20 cellular contexts compared by ENCODE assay signal in the genomic region with DNA sequence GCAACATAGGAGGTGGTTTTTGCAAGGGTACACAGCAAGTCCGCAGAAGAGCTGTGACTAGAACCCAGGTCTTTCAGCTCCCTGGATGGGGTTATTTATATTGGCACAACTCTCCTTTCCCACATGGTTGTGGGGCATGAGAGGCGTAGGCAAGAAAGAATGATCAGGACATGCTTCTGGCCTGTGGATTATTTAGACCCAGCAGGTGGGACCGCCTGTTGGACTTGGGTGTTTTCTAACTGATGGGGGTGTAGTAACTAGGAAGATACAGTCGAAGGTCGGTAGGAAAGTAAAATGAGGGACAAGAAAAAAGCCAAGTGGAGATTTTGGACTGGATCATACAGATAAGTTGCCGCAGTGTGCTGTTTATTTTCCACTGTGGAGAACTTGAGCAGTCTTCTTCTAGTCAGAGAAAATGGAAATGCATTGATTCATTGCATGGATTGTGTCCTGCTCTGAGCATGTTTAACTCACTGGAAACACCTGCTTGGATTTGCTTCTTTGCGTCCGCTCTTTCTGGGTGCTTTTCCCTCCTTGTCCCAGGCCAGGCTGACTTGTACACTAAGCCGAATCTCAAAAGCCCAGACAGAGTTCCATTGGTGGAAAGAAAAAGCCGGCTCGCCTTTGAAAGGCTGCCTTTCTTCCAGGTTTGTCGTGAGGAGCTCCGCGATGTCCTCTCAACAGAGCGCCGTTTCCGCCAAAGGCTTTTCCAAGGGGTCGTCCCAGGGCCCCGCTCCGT. TPM values are rescaled to one million over a fixed set of nuclear protein-coding genes. Genes with fewer than 3 reads are reported as not detected.
A peak's percentile ranks its signal among the peaks of the same experiment; 100 is the strongest.
DNase-seq lines count a peak whose midpoint lies in the region; ATAC-seq and TF ChIP-seq lines count a peak whose summit lies in the region.
"Had no signal": no experiment of that assay in that cellular context is flagged by ENCODE, and none has a peak within 500 bp of the region (broad histone marks: within the 10 kb centered on the region; RNA-seq: fewer than 3 reads in every experiment).

No MANE protein-coding gene starts in this region.

- H4K20me1 ChIP-seq in GM23248 (ENCODE audit: insufficient read depth) = no peaks in the 10 kb centered on the region
- H4K20me1 ChIP-seq: BLaER1 had no signal

- peaks cover 7% of the 10 kb centered on the region for H3K27me3 Mint-ChIP-seq in nephron progenitor cell (ENCODE audit: low read depth, poor library complexity)

- 26 to 42% methylated on average over 11 to 20 of the region's 20 CpGs for WGBS in GM23248 (ENCODE audit: low coverage in 1 of 2, low lambda C conversion rate in 2 of 2, missing lambda C conversion rate in 2 of 2), 2 experiments
- 24 to 34% (median 28%) methylated on average over 16 to 20 of the region's 20 CpGs for WGBS in stomach, 5 donors
- 19 to 23% methylated on average over 20 of the region's 20 CpGs for WGBS in aorta, 2 donors

- H3K4me1 ChIP-seq in GM23248 (ENCODE audit: insufficient read depth) (peaks cover 21% of the 10 kb centered on the region), stomach (peaks cover 0 to 12% (median 8%) of the 10 kb centered on the region in 4 donors), aorta (ENCODE audit: control insufficient read depth in 1 of 2, insufficient read depth in 2 of 2, low read length in 2 of 2) (no peaks in the 10 kb centered on the region)
- H3K4me1 ChIP-seq: BLaER1 had no signal

- in situ Hi-C loops in GM23248 (cut with MboI) = no loop called here

- H3K4me3 Mint-ChIP-seq in nephron progenitor cell = no peak overlapping the region
- H3K4me3 Mint-ChIP-seq: activated CD4-positive, alpha-beta T cell treated with anti-CD3 and anti-CD28 coated beads, Interleukin-2, amount 10 ng/mL, durations not matched to agents 24 days and 14 days; nephron had no signal

- ATAC-seq in SK-N-SH treated with all-trans-retinoic acid at 6 μM for 48 hours = peak; percentile 53
- ATAC-seq in aorta (ENCODE audit: low FRiP score) = no peak
- ATAC-seq: HCT116 had no signal

- no peaks in the 10 kb centered on the region for H3K9me2 ChIP-seq in GM23248 (ENCODE audit: insufficient read depth)

- H3K36me3 Mint-ChIP-seq in nephron progenitor cell (ENCODE audit: low read depth) = no peaks in the 10 kb centered on the region

- H3K9me3 Mint-ChIP-seq in nephron progenitor cell = peaks cover 73% of the 10 kb centered on the region
- H3K9me3 Mint-ChIP-seq: activated CD4-positive, alpha-beta T cell treated with anti-CD3 and anti-CD28 coated beads, Interleukin-2, amount 10 ng/mL, durations not matched to agents 24 days and 14 days had no signal

- no peak overlapping the region for H3K27ac ChIP-seq in GM23248
- H3K27ac ChIP-seq in stomach = no peak overlapping the region
- no peak overlapping the region for H3K27ac ChIP-seq in aorta (ENCODE audit: low read depth in 1 of 2, low read length in 2 of 2)
- H3K27ac ChIP-seq: BLaER1, SK-N-MC had no signal

- H3K36me3 ChIP-seq in GM23248 (ENCODE audit: low read depth) (no peaks in the 10 kb centered on the region), stomach (no peaks in the 10 kb centered on the region), aorta (ENCODE audit: control insufficient read depth in 1 of 2, insufficient read depth in 2 of 2, low read length in 1 of 2) (no peaks in the 10 kb centered on the region)
- H3K36me3 ChIP-seq: BLaER1 had no signal

- no peak for TF ChIP-seq POLR2A in stomach (IDR thresholded peaks at IDR 0.05)

- TF ChIP-seq EP300 in stomach (IDR thresholded peaks at IDR 0.05) = no peak

- H3K27me3 ChIP-seq in GM23248 (replicated peaks; ENCODE audit: insufficient read depth) (peaks cover 19% of the 10 kb centered on the region; the same call in 1 of the 2 replicates), stomach (peaks cover 3 to 74% (median 43%) of the 10 kb centered on the region in 3 donors), aorta (ENCODE audit: control insufficient read depth in 1 of 2, insufficient read depth in 2 of 2, low read length in 1 of 2) (peaks cover 0 to 1% of the 10 kb centered on the region in 2 donors)
- H3K27me3 ChIP-seq: BLaER1 had no signal

- no peak for TF ChIP-seq CTCF in stomach (IDR thresholded peaks at IDR 0.05)
- no peak for TF ChIP-seq CTCF in nephron progenitor cell (IDR thresholded peaks at IDR 0.05)

- H3K9ac ChIP-seq in GM23248 = peak overlapping the region; percentile 46
- H3K9ac ChIP-seq: BLaER1 had no signal

- DNase-seq in GM23248 (peak; percentile 28), stomach (no peak), aorta (no peak), NCI-H2029 treated with DMSO at 0.1 percent for 48 hours (lab: John Stamatoyannopoulos, UW) (no peak), nephron progenitor cell (no peak)
- DNase-seq: activated CD4-positive, alpha-beta T cell treated with anti-CD3 and anti-CD28 coated beads, Interleukin-2, amount 10 ng/mL, durations not matched to agents 24 days and 14 days; activated naive CD4-positive, alpha-beta T cell treated with anti-CD3 and anti-CD28 coated beads, Interleukin-2, amount 50 U/mL, for 16 hours; DMS153; MV-4-11; NCI-H526; OCI-M1 had no signal

- no peaks in the 10 kb centered on the region for H3K4me1 Mint-ChIP-seq in nephron progenitor cell
- H3K4me1 Mint-ChIP-seq: activated CD4-positive, alpha-beta T cell treated with anti-CD3 and anti-CD28 coated beads, Interleukin-2, amount 10 ng/mL, durations not matched to agents 24 days and 14 days; nephron had no signal

- no peaks in the 10 kb centered on the region for H3K79me2 ChIP-seq in GM23248 (ENCODE audit: insufficient read depth)

- H3K27ac Mint-ChIP-seq in nephron progenitor cell = no peak overlapping the region
- H3K27ac Mint-ChIP-seq: activated CD4-positive, alpha-beta T cell treated with anti-CD3 and anti-CD28 coated beads, Interleukin-2, amount 10 ng/mL, durations not matched to agents 24 days and 14 days; nephron had no signal

- H3K9me3 ChIP-seq in GM23248 (ENCODE audit: low read depth) (no peaks in the 10 kb centered on the region), iPS-18c (ENCODE audit: control insufficient read depth, insufficient read depth, low read length) (peaks cover 14% of the 10 kb centered on the region), stomach (no peaks in the 10 kb centered on the region), aorta (ENCODE audit: control insufficient read depth, low read length) (no peaks in the 10 kb centered on the region)
- H3K9me3 ChIP-seq: BLaER1 had no signal

- H3K4me3 ChIP-seq in GM23248 (peak overlapping the region; percentile 69), iPS-18c (ENCODE audit: insufficient read depth, low read depth, low read length) (peak overlapping the region; percentile 21), stomach (peak overlapping the region; percentile 8 to 33 (median 21)), aorta (ENCODE audit: low read length in 2 of 2) (no peak overlapping the region)
- H3K4me3 ChIP-seq: BLaER1, SK-N-MC had no signal

- intact Hi-C loops in stomach (cut with DNase I; ENCODE audit: low total_unique reads) (no loop called here), aorta (cut with DNase I) (no loop called here)

- peak overlapping the region; percentile 79 for H3K4me2 ChIP-seq in GM23248 (ENCODE audit: unreplicated experiment)
- H3K4me2 ChIP-seq: BLaER1 had no signal

- peaks cover 19% of the 10 kb centered on the region for H3F3A ChIP-seq in GM23248 (ENCODE audit: insufficient read depth)

- H2AFZ ChIP-seq in GM23248 = peak overlapping the region; percentile 61

TF ChIP-seq in SK-N-SH treated with all-trans-retinoic acid at 6 μM for 48 hours, 23 proteins besides CTCF, POLR2A, EP300 and RAD21 (continues in another document):
- TF ChIP-seq ARNTL (CRISPR knock-in tag; IDR thresholded peaks at IDR 0.05; ENCODE audit: borderline replicate concordance, low read depth) = no peak
- TF ChIP-seq, protein P1, sequence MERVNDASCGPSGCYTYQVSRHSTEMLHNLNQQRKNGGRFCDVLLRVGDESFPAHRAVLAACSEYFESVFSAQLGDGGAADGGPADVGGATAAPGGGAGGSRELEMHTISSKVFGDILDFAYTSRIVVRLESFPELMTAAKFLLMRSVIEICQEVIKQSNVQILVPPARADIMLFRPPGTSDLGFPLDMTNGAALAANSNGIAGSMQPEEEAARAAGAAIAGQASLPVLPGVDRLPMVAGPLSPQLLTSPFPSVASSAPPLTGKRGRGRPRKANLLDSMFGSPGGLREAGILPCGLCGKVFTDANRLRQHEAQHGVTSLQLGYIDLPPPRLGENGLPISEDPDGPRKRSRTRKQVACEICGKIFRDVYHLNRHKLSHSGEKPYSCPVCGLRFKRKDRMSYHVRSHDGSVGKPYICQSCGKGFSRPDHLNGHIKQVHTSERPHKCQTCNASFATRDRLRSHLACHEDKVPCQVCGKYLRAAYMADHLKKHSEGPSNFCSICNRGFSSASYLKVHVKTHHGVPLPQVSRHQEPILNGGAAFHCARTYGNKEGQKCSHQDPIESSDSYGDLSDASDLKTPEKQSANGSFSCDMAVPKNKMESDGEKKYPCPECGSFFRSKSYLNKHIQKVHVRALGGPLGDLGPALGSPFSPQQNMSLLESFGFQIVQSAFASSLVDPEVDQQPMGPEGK (CRISPR knock-in tag; IDR thresholded peaks at IDR 0.05; ENCODE audit: borderline replicate concordance) = no peak
- TF ChIP-seq, protein P2, sequence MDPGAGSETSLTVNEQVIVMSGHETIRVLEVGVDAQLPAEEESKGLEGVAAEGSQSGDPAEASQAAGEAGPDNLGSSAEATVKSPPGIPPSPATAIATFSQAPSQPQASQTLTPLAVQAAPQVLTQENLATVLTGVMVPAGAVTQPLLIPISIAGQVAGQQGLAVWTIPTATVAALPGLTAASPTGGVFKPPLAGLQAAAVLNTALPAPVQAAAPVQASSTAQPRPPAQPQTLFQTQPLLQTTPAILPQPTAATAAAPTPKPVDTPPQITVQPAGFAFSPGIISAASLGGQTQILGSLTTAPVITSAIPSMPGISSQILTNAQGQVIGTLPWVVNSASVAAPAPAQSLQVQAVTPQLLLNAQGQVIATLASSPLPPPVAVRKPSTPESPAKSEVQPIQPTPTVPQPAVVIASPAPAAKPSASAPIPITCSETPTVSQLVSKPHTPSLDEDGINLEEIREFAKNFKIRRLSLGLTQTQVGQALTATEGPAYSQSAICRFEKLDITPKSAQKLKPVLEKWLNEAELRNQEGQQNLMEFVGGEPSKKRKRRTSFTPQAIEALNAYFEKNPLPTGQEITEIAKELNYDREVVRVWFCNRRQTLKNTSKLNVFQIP (CRISPR knock-in tag; IDR thresholded peaks at IDR 0.05; ENCODE audit: borderline replicate concordance, low read depth) = no peak

RNA-seq across cellular contexts. Expression of a gene that starts 0.6 kb away (rescaled TPM):
- not detected in 2 replicates for total RNA-seq in GM23248 (2014; rRNA removed; shearing (Covaris generic))
- polyA plus RNA-seq in GM23248 (2016; fragmentation: Nextera tagmentation; extraction: Ambion mirVana) (not detected in 2 replicates), stomach (10 to 100 TPM in 1 of 3 donors, not detected in 2; 89.8 TPM), aorta (1 to 10 TPM in 1 of 2 donors, under 1 TPM in 1; 0.18 to 1.1 TPM)
- total RNA-seq in stomach (not detected), aorta (not detected)
- total RNA-seq: activated CD4-positive, alpha-beta T cell treated with anti-CD3 and anti-CD28 coated beads, Interleukin-2, amount 10 ng/mL, durations not matched to agents 24 days and 14 days; fibroblast of villous mesenchyme; pulmonary artery endothelial cell; temporal lobe had no signal

RNA-seq across cellular contexts. Expression of a gene that starts 4.3 kb away (rescaled TPM):
- total RNA-seq in GM23248 (2014; rRNA removed; shearing (Covaris generic)) = not detected in 2 replicates
- not detected in 2 replicates for polyA plus RNA-seq in GM23248 (2016; fragmentation: Nextera tagmentation; extraction: Ambion mirVana)
- not detected for total RNA-seq in stomach
- polyA plus RNA-seq in stomach = not detected
- total RNA-seq in aorta = not detected
- under 1 TPM in 1 of 2 donors, not detected in 1; 0.15 TPM for polyA plus RNA-seq in aorta
- total RNA-seq: activated CD4-positive, alpha-beta T cell treated with anti-CD3 and anti-CD28 coated beads, Interleukin-2, amount 10 ng/mL, durations not matched to agents 24 days and 14 days; fibroblast of villous mesenchyme; pulmonary artery endothelial cell; temporal lobe had no signal

RNA-seq across cellular contexts. Expression of a gene that starts 51.7 kb away (rescaled TPM):
- total RNA-seq in GM23248 (2014; rRNA removed; shearing (Covaris generic)) = not detected in 2 replicates
- not detected in 2 replicates for polyA plus RNA-seq in GM23248 (2016; fragmentation: Nextera tagmentation; extraction: Ambion mirVana)
- not detected for total RNA-seq in stomach
- polyA plus RNA-seq in stomach = under 1 TPM in 1 of 3 donors, not detected in 2; 0.65 TPM
- total RNA-seq in aorta = not detected
- polyA plus RNA-seq in aorta = not detected
- total RNA-seq: activated CD4-positive, alpha-beta T cell treated with anti-CD3 and anti-CD28 coated beads, Interleukin-2, amount 10 ng/mL, durations not matched to agents 24 days and 14 days; fibroblast of villous mesenchyme; pulmonary artery endothelial cell; temporal lobe had no signal

Comparison
In these comparisons a context has a peak if more than half of its experiments do, and no peak if none do; other contexts are left out.
1. H3K4me3 ChIP-seq: peak in GM23248 (single experiment), iPS-18c (single experiment) and stomach (4 of 4); none in aorta (0 of 2).